8 cellular contexts compared by ENCODE assay signal in the genomic region with DNA sequence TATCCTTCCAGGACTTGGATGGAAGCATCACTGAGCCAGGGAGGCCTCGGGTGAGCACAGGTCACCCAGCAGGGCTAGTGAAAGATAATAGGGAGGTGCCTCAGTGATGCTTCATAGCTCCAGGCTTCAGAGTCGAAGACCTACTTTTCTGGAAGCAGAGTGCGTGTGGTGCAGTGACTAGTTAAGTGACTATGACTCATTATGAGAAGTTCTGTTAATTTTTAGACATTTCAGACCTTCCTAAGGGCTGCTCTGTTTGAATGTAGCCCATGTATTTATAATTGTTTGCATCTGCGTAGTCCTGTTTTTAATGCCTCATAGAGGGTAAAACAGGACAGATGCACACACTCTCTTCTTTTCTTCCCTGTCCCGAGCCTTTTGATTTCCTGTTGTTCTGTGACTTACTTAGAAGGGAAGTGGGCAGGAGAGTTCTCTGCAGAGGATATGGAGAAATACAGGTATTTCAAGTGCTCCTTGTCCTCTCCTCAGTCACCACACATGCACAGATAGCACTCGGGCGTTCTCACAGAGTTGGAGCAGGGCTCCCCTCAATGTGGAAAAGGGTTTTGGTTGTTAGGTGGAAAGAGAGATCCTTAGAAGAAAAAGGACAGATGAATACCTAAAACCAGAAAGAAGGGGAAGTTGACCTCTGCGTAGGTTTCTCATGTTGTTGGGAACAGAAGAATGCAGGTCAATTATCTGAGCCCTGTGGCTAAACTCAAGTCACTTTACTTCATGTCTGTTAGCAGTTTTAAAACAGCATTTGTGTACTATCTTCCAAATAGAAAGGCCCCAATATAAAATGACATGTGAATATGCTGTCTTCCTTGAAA. TPM values are rescaled to one million over a fixed set of nuclear protein-coding genes. Genes with fewer than 3 reads are reported as not detected.
DNase-seq lines count a peak whose midpoint lies in the region; ATAC-seq and TF ChIP-seq lines count a peak whose summit lies in the region.

No MANE protein-coding gene starts in this region.

- H3K36me3 ChIP-seq in RWPE2 (ENCODE audit: low read depth) (peaks cover 37% of the 10 kb centered on the region), esophagus squamous epithelium (peaks cover 0 to 75% (median 0%) of the 10 kb centered on the region in 3 donors), gastrocnemius medialis (peaks cover 0 to 27% of the 10 kb centered on the region in 2 donors)

- intact Hi-C loops in activated naive CD4-positive, alpha-beta T cell treated with anti-CD3 and anti-CD28 coated beads for 36 hours (cut with micrococcal nuclease) = loop anchor here (1.0 kb wide), 4 partner anchors 26 to 110 kb away; partner anchors contain the start of gene RALB
- intact Hi-C loops in esophagus squamous epithelium (cut with DNase I) (no loop called here), gastrocnemius medialis (cut with DNase I; ENCODE audit: low total_unique reads) (no loop called here)

- no peaks in the 10 kb centered on the region for H3K9me3 Mint-ChIP-seq in activated naive CD4-positive, alpha-beta T cell treated with anti-CD3 and anti-CD28 coated beads for 36 hours

- peaks cover 10% of the 10 kb centered on the region for H3K36me3 Mint-ChIP-seq in activated naive CD4-positive, alpha-beta T cell treated with anti-CD3 and anti-CD28 coated beads for 36 hours (ENCODE audit: low read depth)

- H3K4me1 ChIP-seq in RWPE2 (ENCODE audit: insufficient read depth, poor library complexity, severe bottlenecking) (peaks cover 22% of the 10 kb centered on the region), esophagus squamous epithelium (peaks cover 10 to 38% (median 11%) of the 10 kb centered on the region in 3 donors), gastrocnemius medialis (no peaks in the 10 kb centered on the region)

- H3K9me3 ChIP-seq in RWPE2 (ENCODE audit: severe bottlenecking) (no peaks in the 10 kb centered on the region), esophagus squamous epithelium (no peaks in the 10 kb centered on the region), gastrocnemius medialis (no peaks in the 10 kb centered on the region)

- peak; percentile 58 for DNase-seq in activated naive CD4-positive, alpha-beta T cell treated with anti-CD3 and anti-CD28 coated beads for 36 hours
- DNase-seq in activated naive CD4-positive, alpha-beta T cell (lab: John Stamatoyannopoulos, UW) = no peak
- DNase-seq in RWPE2 (ENCODE audit: low spot score) (no peak), esophagus squamous epithelium (lab: John Stamatoyannopoulos, UW) (no peak), gastrocnemius medialis (no peak), NCI-H345 (lab: John Stamatoyannopoulos, UW) (no peak)
- peak; percentile 7 to 26 for DNase-seq in stimulated activated CD8-positive, alpha-beta memory T cell treated with anti-CD3 and anti-CD28 coated beads, Interleukin-7, amount 100 ng/mL, for 48 hours (ENCODE audit: extremely low read depth in 1 of 2, low read depth in 1 of 2)

- H3K27ac Mint-ChIP-seq in activated naive CD4-positive, alpha-beta T cell treated with anti-CD3 and anti-CD28 coated beads for 36 hours = peak overlapping the region; percentile 55

- peak; percentile 98 for ATAC-seq in HG02884 (IDR thresholded peaks at IDR 0.05; ENCODE audit: unreplicated experiment)
- ATAC-seq in RWPE2 (ENCODE audit: low read depth) = peak; percentile 93
- ATAC-seq in gastrocnemius medialis = no peak

- CTCF ChIA-PET in activated naive CD4-positive, alpha-beta T cell treated with anti-CD3 and anti-CD28 coated beads for 36 hours (lab: Charles Lee) = interaction anchor here (0.5 to 0.9 kb wide), 3 partner anchors 24 to 122 kb away, joined by 3 to 4 read pairs (median 3); no protein-coding TSS in a partner anchor

- TF ChIP-seq CTCF in RWPE2 (IDR thresholded peaks at IDR 0.05; ENCODE audit: poor library complexity, severe bottlenecking) = no peak
- no peak for TF ChIP-seq CTCF in esophagus squamous epithelium (IDR thresholded peaks at IDR 0.05)
- TF ChIP-seq CTCF in gastrocnemius medialis (IDR thresholded peaks at IDR 0.05 in 4 of 5, conservative IDR thresholded peaks at IDR 0.05 in 1 of 5) = no peak

- in situ Hi-C loops in gastrocnemius medialis (cut with MboI; ENCODE audit: low sequenced_read_pairs in 4 of 4) = no loop called here

- TF ChIP-seq POLR2A in esophagus squamous epithelium (IDR thresholded peaks at IDR 0.05) (no peak), gastrocnemius medialis (IDR thresholded peaks at IDR 0.05) (no peak)

- WGBS in esophagus squamous epithelium, 2 donors = 45 to 48% methylated on average over 8 of the region's 8 CpGs

- H3K27ac ChIP-seq in RWPE2 (ENCODE audit: poor library complexity, severe bottlenecking) = peak overlapping the region; percentile 61
- H3K27ac ChIP-seq in esophagus squamous epithelium = peak overlapping the region in 3 of 4 donors; percentile 37 to 61 (median 57)
- no peak overlapping the region for H3K27ac ChIP-seq in gastrocnemius medialis

- no peaks in the 10 kb centered on the region for H3K27me3 Mint-ChIP-seq in activated naive CD4-positive, alpha-beta T cell treated with anti-CD3 and anti-CD28 coated beads for 36 hours (ENCODE audit: low read depth)

- peaks cover 23% of the 10 kb centered on the region for H3K4me1 Mint-ChIP-seq in activated naive CD4-positive, alpha-beta T cell treated with anti-CD3 and anti-CD28 coated beads for 36 hours (ENCODE audit: low read depth)

- no peak overlapping the region for H3K4me3 Mint-ChIP-seq in activated naive CD4-positive, alpha-beta T cell treated with anti-CD3 and anti-CD28 coated beads for 36 hours

- H3K27me3 ChIP-seq in RWPE2 (ENCODE audit: insufficient read depth, poor library complexity, severe bottlenecking) = no peaks in the 10 kb centered on the region
- H3K27me3 ChIP-seq in esophagus squamous epithelium = no peaks in the 10 kb centered on the region
- H3K27me3 ChIP-seq in gastrocnemius medialis = no peaks in the 10 kb centered on the region

- H3K4me3 ChIP-seq in RWPE2 (ENCODE audit: severe bottlenecking) = no peak overlapping the region
- no peak overlapping the region for H3K4me3 ChIP-seq in esophagus squamous epithelium
- H3K4me3 ChIP-seq in gastrocnemius medialis = no peak overlapping the region

RNA-seq across cellular contexts. Expression of gene RALB, which starts 34.7 kb away (rescaled TPM):
- 10 to 100 TPM; 16.4 to 19.3 TPM for total RNA-seq in activated naive CD4-positive, alpha-beta T cell treated with anti-CD3 and anti-CD28 coated beads for 36 hours
- total RNA-seq in esophagus squamous epithelium (10 to 100 TPM; 50.2 to 99.2 (median 64.8) TPM), gastrocnemius medialis (10 to 100 TPM; 20.1 to 45.0 (median 30.4) TPM)

RNA-seq across cellular contexts. Expression of gene INHBB, which starts 58.5 kb away (rescaled TPM):
- total RNA-seq in activated naive CD4-positive, alpha-beta T cell treated with anti-CD3 and anti-CD28 coated beads for 36 hours = not detected
- total RNA-seq in esophagus squamous epithelium = 1 to 10 TPM in 2 of 4 donors, under 1 TPM in 2; 0.15 to 2.5 (median 0.93) TPM
- total RNA-seq in gastrocnemius medialis = 10 to 100 TPM in 3 of 4 donors, 1 to 10 TPM in 1; 3.1 to 23.8 (median 13.7) TPM

Comparison
In these comparisons a context has a peak if more than half of its experiments do, and no peak if none do; other contexts are left out.
1. DNase-seq: peak in activated naive CD4-positive, alpha-beta T cell treated with anti-CD3 and anti-CD28 coated beads for 36 hours (single experiment) and stimulated activated CD8-positive, alpha-beta memory T cell treated with anti-CD3 and anti-CD28 coated beads, Interleukin-7, amount 100 ng/mL, for 48 hours (2 of 2); none in activated naive CD4-positive, alpha-beta T cell (0 of 4), RWPE2 (single experiment), esophagus squamous epithelium (single experiment), gastrocnemius medialis (0 of 2) and NCI-H345 (single experiment).
2. ATAC-seq: peak in HG02884 (single experiment) and RWPE2 (single experiment); none in gastrocnemius medialis (0 of 2).
3. H3K27ac ChIP-seq: peak in RWPE2 (single experiment) and esophagus squamous epithelium (3 of 4); none in gastrocnemius medialis (0 of 4).